ENCODE assay signal across 17 cellular contexts in the genomic region with DNA sequence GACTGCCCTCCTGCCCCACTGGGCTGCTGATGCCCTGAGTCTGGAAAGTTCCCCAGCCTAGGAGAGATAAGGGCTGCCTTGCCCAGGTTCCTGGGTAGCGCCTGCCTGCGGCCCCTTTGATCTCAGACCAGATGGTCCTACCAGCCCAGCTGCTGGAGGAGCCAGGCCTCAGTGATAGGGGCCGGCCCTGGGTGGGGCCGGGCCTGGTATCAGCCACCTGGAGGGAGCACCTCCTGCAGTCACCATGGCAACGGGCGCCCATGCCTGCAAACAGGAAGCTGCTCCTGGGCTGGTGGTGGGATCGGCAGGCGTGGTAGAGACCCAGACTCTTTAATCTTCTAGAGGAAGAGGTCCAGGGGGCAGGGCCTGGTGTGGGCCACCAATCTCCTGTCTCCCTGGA.
DNase-seq lines count a peak whose midpoint lies in the region; ATAC-seq and TF ChIP-seq lines count a peak whose summit lies in the region.
"Had no signal": no experiment of that assay in that cellular context is flagged by ENCODE, and none has a peak within 500 bp of the region (broad histone marks: within the 10 kb centered on the region; RNA-seq: fewer than 3 reads in every experiment).

No MANE protein-coding gene starts in this region.

- no peak overlapping the region for H3K27ac Mint-ChIP-seq in endothelial cell (ENCODE audit: unreplicated experiment)
- H3K27ac Mint-ChIP-seq: IgD-negative memory B cell had no signal

- no peak for TF ChIP-seq CTCF in BE2C (IDR thresholded peaks at IDR 0.05; ENCODE audit: low read depth, low read length)
- no peak for TF ChIP-seq CTCF in endothelial cell (IDR thresholded peaks at IDR 0.05; ENCODE audit: unreplicated experiment)

- H3K9me3 Mint-ChIP-seq in endothelial cell (ENCODE audit: unreplicated experiment): no peaks in the 10 kb centered on the region
- H3K9me3 Mint-ChIP-seq: activated T-cell treated with anti-CD3 and anti-CD28 coated beads, Interleukin-2, amount 50 U/mL, for 4 hours had no signal

- no peak overlapping the region for H3K4me3 ChIP-seq in BE2C (ENCODE audit: low read depth, low read length)
- H3K4me3 ChIP-seq: upper lobe of right lung had no signal

- no peaks in the 10 kb centered on the region for H3K9me3 ChIP-seq in BE2C
- H3K9me3 ChIP-seq: upper lobe of right lung had no signal

- H3K4me1 ChIP-seq in BE2C: peaks cover 14% of the 10 kb centered on the region

- no peak for ATAC-seq in GM19455 (IDR thresholded peaks at IDR 0.05; ENCODE audit: unreplicated experiment)
- no peak for ATAC-seq in HG02840 (IDR thresholded peaks at IDR 0.05; ENCODE audit: low FRiP score, unreplicated experiment)
- ATAC-seq: activated T-cell treated with anti-CD3 and anti-CD28 coated beads, Interleukin-2, amount 50 U/mL, for 4 hours; left cardiac atrium; upper lobe of right lung had no signal

- no peak overlapping the region for H3K4me3 Mint-ChIP-seq in endothelial cell (ENCODE audit: unreplicated experiment)
- H3K4me3 Mint-ChIP-seq: activated T-cell treated with anti-CD3 and anti-CD28 coated beads, Interleukin-2, amount 50 U/mL, for 4 hours; IgD-negative memory B cell had no signal

- H3K27me3 ChIP-seq in BE2C: no peaks in the 10 kb centered on the region
- H3K27me3 ChIP-seq: upper lobe of right lung had no signal

- H3K4me1 Mint-ChIP-seq in endothelial cell (ENCODE audit: unreplicated experiment): peaks cover 20% of the 10 kb centered on the region

- H3K27me3 Mint-ChIP-seq in endothelial cell (ENCODE audit: unreplicated experiment): peaks cover 8% of the 10 kb centered on the region

- peak; percentile 87 for DNase-seq in BE2C
- DNase-seq in DMS53 treated with DMSO at 0.1 percent for 48 hours (lab: John Stamatoyannopoulos, UW; ENCODE audit: unreplicated experiment): peak; percentile 85
- DNase-seq in NCI-H526 treated with DMSO at 0.1 percent for 48 hours (lab: John Stamatoyannopoulos, UW): peak; percentile 17
- peak; percentile 38 for DNase-seq in endothelial cell (ENCODE audit: low spot score)
- no peak for DNase-seq in central memory CD4-positive, alpha-beta T cell
- DNase-seq in activated effector memory CD4-positive, alpha-beta T cell treated with Interleukin-2 at 50 U/mL for 16 hours: no peak
- DNase-seq: activated CD4-positive, alpha-beta T cell treated with anti-CD3 and anti-CD28 coated beads for 4 hours; activated T-cell treated with anti-CD3 and anti-CD28 coated beads, Interleukin-2, amount 50 U/mL, for 4 hours; cerebellar nuclear complex; GF-D8; GOT3; left cardiac atrium; naive B cell; upper lobe of right lung had no signal

- H3K36me3 Mint-ChIP-seq in endothelial cell (ENCODE audit: low read depth, unreplicated experiment): peaks cover 4% of the 10 kb centered on the region
- H3K36me3 Mint-ChIP-seq: naive B cell had no signal

- no peaks in the 10 kb centered on the region for H3K36me3 ChIP-seq in BE2C
- H3K36me3 ChIP-seq: upper lobe of right lung had no signal

Comparison
In these comparisons a context has a peak if more than half of its experiments do, and no peak if none do; other contexts are left out.
1. DNase-seq: peak in BE2C (single experiment), DMS53 treated with DMSO at 0.1 percent for 48 hours (single experiment), NCI-H526 treated with DMSO at 0.1 percent for 48 hours (single experiment) and endothelial cell (single experiment); none in central memory CD4-positive, alpha-beta T cell (single experiment) and activated effector memory CD4-positive, alpha-beta T cell treated with Interleukin-2 at 50 U/mL for 16 hours (single experiment).